ENCODE assay signal across 15 cellular contexts in genomic region chr19:15607978-15608925, GRCh38. TPM values are rescaled to one million over a fixed set of nuclear protein-coding genes. Genes with fewer than 3 reads are reported as not detected.
"Had no signal": no experiment of that assay in that cellular context is flagged by ENCODE, and none has a peak within 500 bp of the region (broad histone marks: within the 10 kb centered on the region; RNA-seq: fewer than 3 reads in every experiment).

No MANE protein-coding gene starts in this region.

RNA-seq across cellular contexts. Expression of gene CYP4F8, which starts 6.8 kb away (rescaled TPM):
- total RNA-seq: activated B cell treated with CpG ODN at 0.5 μM for 24 hours; activated CD4-positive, alpha-beta memory T cell treated with anti-CD3 and anti-CD28 coated beads for 36 hours; activated CD4-positive, alpha-beta memory T cell treated with anti-CD3 and anti-CD28 coated beads, Interleukin-2, amount 10 ng/mL, durations not matched to agents 7 days and 5 days; activated CD4-positive, alpha-beta T cell treated with anti-CD3 and anti-CD28 coated beads for 36 hours; activated CD4-positive, alpha-beta T cell treated with anti-CD3 and anti-CD28 coated beads, Interleukin-2, amount 10 ng/mL, durations not matched to agents 24 days and 14 days; activated CD4-positive, alpha-beta T cell treated with anti-CD3 and anti-CD28 coated beads, Interleukin-2, amount 10 ng/mL, durations not matched to agents 7 days and 5 days; activated CD8-positive, alpha-beta memory T cell treated with anti-CD3 and anti-CD28 coated beads for 36 hours; activated CD8-positive, alpha-beta memory T cell treated with anti-CD3 and anti-CD28 coated beads, Interleukin-2, amount 10 ng/mL, durations not matched to agents 7 days and 5 days; activated CD8-positive, alpha-beta T cell treated with anti-CD3 and anti-CD28 coated beads for 36 hours; activated CD8-positive, alpha-beta T cell treated with anti-CD3 and anti-CD28 coated beads, Interleukin-2, amount 10 ng/mL, durations not matched to agents 7 days and 5 days; T-cell; T-helper 1 cell treated with Interleukin-12 subunit alpha and Interleukin-12 subunit beta and Interleukin-4 antibody, amounts not matched to agents 30 ng/mL and 1 ng/mL, for 36 hours; T-helper 17 cell; T-helper 2 cell treated with Interferon-gamma antibody and Interleukin-4, amounts not matched to agents 100 ng/mL and 5 ng/mL, for 36 hours; WTC11 had no signal

RNA-seq across cellular contexts. Expression of gene CYP4F3, which starts 32.4 kb away (rescaled TPM):
- total RNA-seq: activated B cell treated with CpG ODN at 0.5 μM for 24 hours; activated CD4-positive, alpha-beta memory T cell treated with anti-CD3 and anti-CD28 coated beads for 36 hours; activated CD4-positive, alpha-beta T cell treated with anti-CD3 and anti-CD28 coated beads, Interleukin-2, amount 10 ng/mL, durations not matched to agents 24 days and 14 days; activated CD8-positive, alpha-beta T cell treated with anti-CD3 and anti-CD28 coated beads, Interleukin-2, amount 10 ng/mL, durations not matched to agents 7 days and 5 days; T-helper 1 cell treated with Interleukin-12 subunit alpha and Interleukin-12 subunit beta and Interleukin-4 antibody, amounts not matched to agents 30 ng/mL and 1 ng/mL, for 36 hours had no signal
